ENCODE assay signal across 21 cellular contexts in the genomic region with DNA sequence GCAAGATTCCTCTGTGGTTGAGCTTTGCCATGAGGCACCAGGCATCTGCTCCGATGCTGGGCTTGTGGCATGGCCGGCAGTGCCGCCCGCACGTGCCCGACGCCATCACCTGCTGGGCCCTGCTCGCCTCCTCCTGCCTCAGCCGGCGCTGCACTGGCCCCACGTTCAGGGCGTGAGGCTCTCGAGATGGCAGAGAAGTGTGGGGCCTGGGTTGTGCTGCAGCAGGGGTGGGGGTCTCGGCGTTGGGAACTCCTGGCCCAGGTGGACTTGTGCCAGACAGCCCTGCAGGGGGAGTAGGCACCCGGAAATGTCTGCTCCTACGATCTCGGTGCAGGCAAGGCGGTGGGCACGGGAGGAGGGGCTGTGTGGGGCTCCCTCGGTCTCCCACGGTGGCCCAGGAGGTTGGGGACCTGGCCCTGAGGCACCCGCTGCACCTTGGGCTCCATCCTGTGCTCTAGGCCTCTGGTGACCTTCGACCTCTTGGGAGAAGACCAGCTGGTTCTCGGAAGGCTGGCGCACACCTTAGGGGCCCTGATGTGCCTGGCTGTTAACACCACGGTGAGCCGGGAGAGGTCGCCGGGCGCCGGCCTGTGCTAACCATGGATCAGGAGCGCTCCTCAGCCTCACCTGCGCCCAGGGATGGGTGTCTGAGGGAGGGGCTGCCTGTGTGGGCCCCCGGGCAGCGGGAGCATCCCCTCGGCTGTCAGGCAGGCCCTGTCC. TPM values are rescaled to one million over a fixed set of nuclear protein-coding genes. Genes with fewer than 3 reads are reported as not detected.
DNase-seq lines count a peak whose midpoint lies in the region; ATAC-seq, FAIRE-seq and TF ChIP-seq lines count a peak whose summit lies in the region.
"Had no signal": no experiment of that assay in that cellular context is flagged by ENCODE, and none has a peak within 500 bp of the region (broad histone marks: within the 10 kb centered on the region; RNA-seq: fewer than 3 reads in every experiment).

No MANE protein-coding gene starts in this region.

- H3K4me2 ChIP-seq in K562 (ENCODE audit: insufficient read depth, low read length): no peak overlapping the region
- H3K4me2 ChIP-seq in osteoblast (ENCODE audit: insufficient read depth, low read length): no peak overlapping the region

- H3K4me1 ChIP-seq in K562 (replicated peaks in 1 of 2; ENCODE audit: control insufficient read depth in 2 of 2, insufficient read depth in 2 of 2, low read length in 2 of 2) (peaks cover 0 to 47% of the 10 kb centered on the region in 2 experiments; a peak in 2 of 5 replicates), osteoblast (ENCODE audit: insufficient read depth, low read length) (no peaks in the 10 kb centered on the region), gastroesophageal sphincter (peaks cover 0 to 23% (median 16%) of the 10 kb centered on the region in 3 donors)

- TF ChIP-seq POLR2A in GM12892 (IDR thresholded peaks at IDR 0.05; ENCODE audit: low read depth, low read length) (peak; percentile 20; the same call in 1 of the 2 replicates), K562 (conservative IDR thresholded peaks at IDR 0.05) (no peak), gastroesophageal sphincter (IDR thresholded peaks at IDR 0.05) (no peak)

- H3K9me3 Mint-ChIP-seq in endothelial cell (ENCODE audit: unreplicated experiment): no peaks in the 10 kb centered on the region
- H3K9me3 Mint-ChIP-seq: CD4-positive, alpha-beta memory T cell had no signal

- no peak overlapping the region; a peak in 1 of 4 replicates for H3K9ac ChIP-seq in K562 (ENCODE audit: insufficient read depth in 1 of 2, low read depth in 2 of 2, low read length in 2 of 2)
- H3K9ac ChIP-seq: GM23248 had no signal

- no peaks in the 10 kb centered on the region for H3K4me1 Mint-ChIP-seq in endothelial cell (ENCODE audit: unreplicated experiment)

- H3K27me3 ChIP-seq in K562 (ENCODE audit: control insufficient read depth in 2 of 2, insufficient read depth in 2 of 2, low read length in 2 of 2): no peaks in the 10 kb centered on the region
- no peaks in the 10 kb centered on the region for H3K27me3 ChIP-seq in osteoblast (ENCODE audit: insufficient read depth, low read length)
- no peaks in the 10 kb centered on the region for H3K27me3 ChIP-seq in gastroesophageal sphincter

- no peak for DNase-seq in GM12892 (ENCODE audit: insufficient read length)
- DNase-seq in K562 (ENCODE audit: extremely low read depth in 1 of 4, low spot score in 3 of 4): no peak
- no peak for DNase-seq in endothelial cell (ENCODE audit: low spot score)
- peak; percentile 87 for DNase-seq in osteoblast (ENCODE audit: insufficient read length, low spot score, missing footprints)
- DNase-seq: Calu3; CD4-positive, alpha-beta memory T cell; COR-L47; DMS79 treated with DMSO at 0.1 percent for 48 hours; GM23248; H7 had no signal

- FAIRE-seq in GM12892 (lab: Jason Lieb, UNC) (no peak), K562 (lab: Jason Lieb, UNC) (no peak)
- FAIRE-seq: G401.6, GM19239, H1 had no signal

- H3K27ac ChIP-seq in K562 (ENCODE audit: extremely low read depth, low read depth, low read length): no peak overlapping the region
- no peak overlapping the region for H3K27ac ChIP-seq in osteoblast (ENCODE audit: low read depth, low read length)
- H3K27ac ChIP-seq in gastroesophageal sphincter: no peak overlapping the region
- H3K27ac ChIP-seq: GM23248 had no signal

- TF ChIP-seq EP300 in K562 (IDR thresholded peaks at IDR 0.05; ENCODE audit: low read length): no peak
- TF ChIP-seq EP300 in gastroesophageal sphincter (IDR thresholded peaks at IDR 0.05): no peak

- intact Hi-C loops in K562 (cut with micrococcal nuclease): no loop called here

- H3K79me2 ChIP-seq in K562 (ENCODE audit: control insufficient read depth, insufficient read depth, low read length) (no peaks in the 10 kb centered on the region), osteoblast (ENCODE audit: insufficient read depth, low read length) (no peaks in the 10 kb centered on the region)

- in situ Hi-C loops in K562 (cut with MboI): no loop called here

- H3K36me3 ChIP-seq in K562 (ENCODE audit: control insufficient read depth, insufficient read depth, low read length) (peaks cover 71% of the 10 kb centered on the region; the same call in 1 of the 3 replicates), osteoblast (ENCODE audit: insufficient read depth, low read length) (peaks cover 19% of the 10 kb centered on the region), gastroesophageal sphincter (peaks cover 0 to 89% of the 10 kb centered on the region in 2 donors)

- H3K4me3 ChIP-seq in K562: no peak overlapping the region
- H3K4me3 ChIP-seq in osteoblast (ENCODE audit: insufficient read depth, low read length): no peak overlapping the region
- H3K4me3 ChIP-seq in gastroesophageal sphincter: no peak overlapping the region
- H3K4me3 ChIP-seq: GM23248 had no signal

- peaks cover 11% of the 10 kb centered on the region for H3K27me3 Mint-ChIP-seq in endothelial cell (ENCODE audit: unreplicated experiment)
- H3K27me3 Mint-ChIP-seq: CD4-positive, alpha-beta memory T cell had no signal

- H3K36me3 Mint-ChIP-seq in endothelial cell (ENCODE audit: low read depth, unreplicated experiment): peaks cover 19% of the 10 kb centered on the region

- H2AFZ ChIP-seq in K562 (ENCODE audit: low read depth, low read length) (no peak overlapping the region), osteoblast (ENCODE audit: low read length) (no peak overlapping the region)
- H2AFZ ChIP-seq: GM23248 had no signal

- no peak overlapping the region for H3K27ac Mint-ChIP-seq in endothelial cell (ENCODE audit: unreplicated experiment)

- 90% methylated on average over 28 of the region's 37 CpGs for WGBS in K562 (ENCODE audit: insufficient coverage, low coverage, missing lambda C conversion rate)
- no CpG with 5 or more reads among the region's 37 CpGs for WGBS in gastroesophageal sphincter (ENCODE audit: low coverage in 1 of 2), 2 donors

- BruUV-seq in K562 (replicated peaks; lab: Mats Ljungman, UMichigan): no TSS peak

- H4K20me1 ChIP-seq in K562 (replicated peaks; ENCODE audit: control insufficient read depth, insufficient read depth, low read length) (no peaks in the 10 kb centered on the region), osteoblast (ENCODE audit: insufficient read depth, low read length) (no peaks in the 10 kb centered on the region)

- POLR2A ChIA-PET in K562 (lab: Yijun Ruan, JAX): interaction anchor here (0.6 kb wide), 1 partner anchor 10 kb away, joined by 3 read pairs; no protein-coding TSS in a partner anchor

- ATAC-seq in K562 (no peak), HG03521 (IDR thresholded peaks at IDR 0.05; ENCODE audit: unreplicated experiment) (no peak), GM21360 (IDR thresholded peaks at IDR 0.05; ENCODE audit: unreplicated experiment) (no peak), gastroesophageal sphincter (no peak)
- ATAC-seq: HCT116 had no signal

- peak overlapping the region; percentile 21 for H3K4me3 Mint-ChIP-seq in endothelial cell (ENCODE audit: unreplicated experiment)
- H3K4me3 Mint-ChIP-seq: CD4-positive, alpha-beta memory T cell had no signal

- CTCF ChIA-PET in K562 (lab: Yijun Ruan, JAX; ENCODE audit: low intra/inter-chr PET ratio): no interaction called here

- TF ChIP-seq CTCF in K562 (IDR thresholded peaks at IDR 0.05 in 2 of 3, conservative IDR thresholded peaks at IDR 0.05 in 1 of 3; ENCODE audit: insufficient read depth in 2 of 3, low read depth in 1 of 3, low read length in 3 of 3) (no peak), endothelial cell (IDR thresholded peaks at IDR 0.05; ENCODE audit: unreplicated experiment) (no peak), osteoblast (IDR thresholded peaks at IDR 0.05; ENCODE audit: extremely low read depth, low read depth, low read length) (no peak), gastroesophageal sphincter (IDR thresholded peaks at IDR 0.05) (no peak)

- no peaks in the 10 kb centered on the region for H3K9me3 ChIP-seq in K562 (replicated peaks; ENCODE audit: control insufficient read depth, insufficient read depth, low read depth, low read length)
- no peaks in the 10 kb centered on the region for H3K9me3 ChIP-seq in osteoblast (ENCODE audit: low read depth, low read length)
- no peaks in the 10 kb centered on the region for H3K9me3 ChIP-seq in gastroesophageal sphincter

- no peak for TF ChIP-seq RAD21 in K562 (CRISPR knock-in tag; conservative IDR thresholded peaks at IDR 0.05 in 1 of 2, IDR thresholded peaks at IDR 0.05 in 1 of 2)

- no peaks in the 10 kb centered on the region for H3K9me1 ChIP-seq in K562 (ENCODE audit: control insufficient read depth, insufficient read depth, low read length)

RNA-seq across cellular contexts. Expression of gene TELO2, which starts 13.5 kb away (rescaled TPM):
- polyA plus RNA-seq in GM12892 (2012; ENCODE audit: missing spikeins): 13.7 TPM
- 105 and 266 TPM in 2 replicates for total RNA-seq in K562 (2011; cell fraction: chromatin; rRNA removed; ENCODE audit: low replicate concordance)
- total RNA-seq in K562 (2011; cell fraction: nucleolus; rRNA removed): 180 and 212 TPM in 2 replicates
- 109 and 112 TPM in 2 replicates for total RNA-seq in K562 (2011; cell fraction: nucleoplasm; rRNA removed)
- total RNA-seq in K562 (2014; rRNA removed): 35.1 and 47.4 TPM in 2 replicates
- 1.7 and 3.0 TPM in 2 replicates for total RNA-seq in K562 (2014; rRNA removed; fragmentation: Illumina TruSeq; extraction: Trizol)
- 21.2 and 21.9 TPM in 2 replicates for total RNA-seq in K562 (2015; rRNA removed; fragmentation: Illumina TruSeq; extraction: Trizol)
- total RNA-seq in K562 (2021): 77.4 and 91.8 TPM in 2 replicates
- polyA plus RNA-seq in K562 (2011; rRNA removed): 14.5 and 24.6 TPM in 2 replicates
- polyA plus RNA-seq in K562 (2011; cell fraction: cytosol; rRNA removed): 19.9 and 53.3 TPM in 2 replicates
- polyA plus RNA-seq in K562 (2011; cell fraction: nucleus; rRNA removed): 229 and 359 TPM in 2 replicates
- 48.2 and 53.0 TPM in 2 replicates for polyA plus RNA-seq in K562 (2012)
- polyA plus RNA-seq in K562 (2014; fragmentation: Illumina TruSeq; extraction: Trizol): 8.2 and 29.3 TPM in 2 replicates
- polyA plus RNA-seq in K562 (2014; fragmentation: Nextera tagmentation; extraction: Ambion mirVana): 1 to 10 TPM in 1 of 2 experiments, under 1 TPM in 1; 0.51 to 1.4 TPM
- 60.2 and 63.2 TPM in 2 replicates for polyA plus RNA-seq in K562 (2014; rRNA removed)
- 5.7 and 6.3 TPM in 2 replicates for polyA minus RNA-seq in K562 (2011; rRNA and poly(A)+ RNA removed)
- 24.3 and 30.0 TPM in 2 replicates for polyA minus RNA-seq in K562 (2011; cell fraction: cytosol; rRNA and poly(A)+ RNA removed)
- polyA minus RNA-seq in K562 (2011; cell fraction: nucleus; rRNA and poly(A)+ RNA removed): 48.3 and 54.8 TPM in 2 replicates
- total RNA-seq in endothelial cell (ENCODE audit: unreplicated experiment): 64.5 TPM
- total RNA-seq in osteoblast: 12.4 and 18.1 TPM in 2 replicates
- 10 to 100 TPM; 10.9 to 33.9 (median 20.8) TPM for total RNA-seq in gastroesophageal sphincter

RNA-seq across cellular contexts. Expression of gene PTX4, which starts 17.9 kb away (rescaled TPM):
- not detected for polyA plus RNA-seq in GM12892 (2012; ENCODE audit: missing spikeins)
- total RNA-seq in K562 (2011; cell fraction: chromatin; rRNA removed; ENCODE audit: low replicate concordance): not detected in 2 replicates
- not detected in 2 replicates for total RNA-seq in K562 (2011; cell fraction: nucleolus; rRNA removed)
- total RNA-seq in K562 (2011; cell fraction: nucleoplasm; rRNA removed): not detected in 2 replicates
- total RNA-seq in K562 (2014; rRNA removed) (not detected in 2 replicates), K562 (2014; rRNA removed; fragmentation: Illumina TruSeq; extraction: Trizol) (not detected in 2 replicates), K562 (2015; rRNA removed; fragmentation: Illumina TruSeq; extraction: Trizol) (not detected in 2 replicates), K562 (2021) (0.11 and 0.38 TPM in 2 replicates), endothelial cell (ENCODE audit: unreplicated experiment) (0.21 TPM), osteoblast (not detected in 2 replicates), gastroesophageal sphincter (under 1 TPM in 1 of 4 donors, not detected in 3; 0.40 TPM)
- polyA plus RNA-seq in K562 (2011; rRNA removed) (not detected in 2 replicates), K562 (2014; fragmentation: Illumina TruSeq; extraction: Trizol) (not detected in 2 replicates), K562 (2014; fragmentation: Nextera tagmentation; extraction: Ambion mirVana) (not detected), K562 (2014; rRNA removed) (not detected in 2 replicates)
- polyA plus RNA-seq in K562 (2011; cell fraction: cytosol; rRNA removed): 0.07 TPM in 1 of 2 replicates, not detected in the other
- polyA plus RNA-seq in K562 (2011; cell fraction: nucleus; rRNA removed): 0.09 TPM in 1 of 2 replicates, not detected in the other
- polyA plus RNA-seq in K562 (2012): not detected in 2 replicates
- polyA minus RNA-seq in K562 (2011; rRNA and poly(A)+ RNA removed): not detected in 2 replicates
- polyA minus RNA-seq in K562 (2011; cell fraction: cytosol; rRNA and poly(A)+ RNA removed): not detected in 2 replicates
- not detected in 2 replicates for polyA minus RNA-seq in K562 (2011; cell fraction: nucleus; rRNA and poly(A)+ RNA removed)
- total RNA-seq: A172; A673; Calu3; CD4-positive, alpha-beta memory T cell; Daoy; GM23248; H1; H7 had no signal
- polyA plus RNA-seq: BJ; CD4-positive, alpha-beta memory T cell; GM23248; H1 had no signal

RNA-seq across cellular contexts. Expression of gene TMEM204, which starts 26.8 kb away (rescaled TPM):
- 0.15 TPM for polyA plus RNA-seq in GM12892 (2012; ENCODE audit: missing spikeins)
- not detected in 2 replicates for total RNA-seq in K562 (2011; cell fraction: chromatin; rRNA removed; ENCODE audit: low replicate concordance)
- not detected in 2 replicates for total RNA-seq in K562 (2011; cell fraction: nucleolus; rRNA removed)
- not detected in 2 replicates for total RNA-seq in K562 (2011; cell fraction: nucleoplasm; rRNA removed)
- total RNA-seq in K562 (2014; rRNA removed): not detected in 2 replicates
- not detected in 2 replicates for total RNA-seq in K562 (2014; rRNA removed; fragmentation: Illumina TruSeq; extraction: Trizol)
- total RNA-seq in K562 (2015; rRNA removed; fragmentation: Illumina TruSeq; extraction: Trizol): not detected in 2 replicates
- 0.18 TPM in 1 of 2 replicates, not detected in the other for total RNA-seq in K562 (2021)
- polyA plus RNA-seq in K562 (2011; rRNA removed): not detected in 2 replicates
- polyA plus RNA-seq in K562 (2011; cell fraction: cytosol; rRNA removed): not detected in 2 replicates
- polyA plus RNA-seq in K562 (2011; cell fraction: nucleus; rRNA removed): not detected in 2 replicates
- 0.09 and 0.29 TPM in 2 replicates for polyA plus RNA-seq in K562 (2012)
- polyA plus RNA-seq in K562 (2014; fragmentation: Illumina TruSeq; extraction: Trizol): not detected in 2 replicates
- under 1 TPM in 1 of 2 experiments, not detected in 1; 0.04 TPM for polyA plus RNA-seq in K562 (2014; fragmentation: Nextera tagmentation; extraction: Ambion mirVana)
- not detected in 2 replicates for polyA plus RNA-seq in K562 (2014; rRNA removed)
- not detected in 2 replicates for polyA minus RNA-seq in K562 (2011; rRNA and poly(A)+ RNA removed)
- not detected in 2 replicates for polyA minus RNA-seq in K562 (2011; cell fraction: cytosol; rRNA and poly(A)+ RNA removed)
- polyA minus RNA-seq in K562 (2011; cell fraction: nucleus; rRNA and poly(A)+ RNA removed): not detected in 2 replicates
- 66.3 TPM for total RNA-seq in endothelial cell (ENCODE audit: unreplicated experiment)
- 7.7 and 8.3 TPM in 2 replicates for total RNA-seq in osteoblast
- 10 to 100 TPM; 28.6 to 48.2 (median 36.6) TPM for total RNA-seq in gastroesophageal sphincter
- total RNA-seq: A172, A673, Calu3, Daoy, H1 had no signal
- polyA plus RNA-seq: H1 had no signal

RNA-seq across cellular contexts. Expression of gene CLCN7, which starts 31.8 kb away (rescaled TPM):
- 14.7 TPM for polyA plus RNA-seq in GM12892 (2012; ENCODE audit: missing spikeins)
- 211 and 640 TPM in 2 replicates for total RNA-seq in K562 (2011; cell fraction: chromatin; rRNA removed; ENCODE audit: low replicate concordance)
- 395 and 397 TPM in 2 replicates for total RNA-seq in K562 (2011; cell fraction: nucleolus; rRNA removed)
- 230 and 249 TPM in 2 replicates for total RNA-seq in K562 (2011; cell fraction: nucleoplasm; rRNA removed)
- total RNA-seq in K562 (2014; rRNA removed): 56.3 and 60.8 TPM in 2 replicates
- total RNA-seq in K562 (2014; rRNA removed; fragmentation: Illumina TruSeq; extraction: Trizol): 8.4 and 10.7 TPM in 2 replicates
- 19.6 and 22.4 TPM in 2 replicates for total RNA-seq in K562 (2015; rRNA removed; fragmentation: Illumina TruSeq; extraction: Trizol)
- 85.3 and 97.0 TPM in 2 replicates for total RNA-seq in K562 (2021)
- 18.2 and 29.5 TPM in 2 replicates for polyA plus RNA-seq in K562 (2011; rRNA removed)
- polyA plus RNA-seq in K562 (2011; cell fraction: cytosol; rRNA removed): 15.2 and 41.1 TPM in 2 replicates
- 239 and 402 TPM in 2 replicates for polyA plus RNA-seq in K562 (2011; cell fraction: nucleus; rRNA removed)
- 92.4 and 190 TPM in 2 replicates for polyA plus RNA-seq in K562 (2012)
- 18.7 and 39.3 TPM in 2 replicates for polyA plus RNA-seq in K562 (2014; fragmentation: Illumina TruSeq; extraction: Trizol)
- polyA plus RNA-seq in K562 (2014; fragmentation: Nextera tagmentation; extraction: Ambion mirVana): under 1 TPM; 0.06 TPM
- polyA plus RNA-seq in K562 (2014; rRNA removed): 81.5 and 126 TPM in 2 replicates
- polyA minus RNA-seq in K562 (2011; rRNA and poly(A)+ RNA removed): 9.3 and 23.0 TPM in 2 replicates
- polyA minus RNA-seq in K562 (2011; cell fraction: cytosol; rRNA and poly(A)+ RNA removed): 19.6 and 27.9 TPM in 2 replicates
- polyA minus RNA-seq in K562 (2011; cell fraction: nucleus; rRNA and poly(A)+ RNA removed): 70.2 and 71.9 TPM in 2 replicates
- total RNA-seq in endothelial cell (ENCODE audit: unreplicated experiment): 99.1 TPM
- total RNA-seq in osteoblast: 161 and 187 TPM in 2 replicates
- total RNA-seq in gastroesophageal sphincter: 10 to 100 TPM; 33.0 to 67.7 (median 39.2) TPM
